Comparison of ENCODE assay signal across 11 cellular contexts in the genomic region with DNA sequence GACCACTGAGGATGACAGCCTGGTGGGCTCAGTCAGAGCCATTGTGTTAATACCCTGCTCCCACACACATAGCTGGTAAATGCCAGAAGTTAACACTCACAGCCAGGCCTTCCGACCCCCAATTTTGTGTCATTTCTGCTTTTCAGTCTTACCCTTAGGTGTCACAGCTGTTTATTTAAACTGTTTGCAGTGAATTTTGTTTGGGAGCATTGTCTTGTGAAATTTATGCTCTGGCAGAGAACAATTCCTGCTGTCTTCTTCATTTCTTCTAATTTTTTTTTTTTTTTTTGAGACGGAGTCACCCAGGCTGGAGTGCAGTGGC. TPM values are rescaled to one million over a fixed set of nuclear protein-coding genes. Genes with fewer than 3 reads are reported as not detected.
A peak's percentile ranks its signal among the peaks of the same experiment; 100 is the strongest.
DNase-seq lines count a peak whose midpoint lies in the region; ATAC-seq and TF ChIP-seq lines count a peak whose summit lies in the region.
"Had no signal": no experiment of that assay in that cellular context is flagged by ENCODE, and none has a peak within 500 bp of the region (broad histone marks: within the 10 kb centered on the region; RNA-seq: fewer than 3 reads in every experiment).

No MANE protein-coding gene starts in this region.

- no peaks in the 10 kb centered on the region for H3K9me2 ChIP-seq in GM23248 (ENCODE audit: insufficient read depth)

- no peak for DNase-seq in GM23248
- DNase-seq in activated CD4-positive, alpha-beta memory T cell treated with anti-CD3 and anti-CD28 coated beads, Interleukin-2, amount 10 ng/mL, durations not matched to agents 7 days and 5 days, result no peak
- DNase-seq in lower lobe of right lung, result no peak
- DNase-seq in mucosa of gallbladder (ENCODE audit: low spot score), result no peak
- no peak for DNase-seq in SW480 (ENCODE audit: low spot score)
- DNase-seq in RKO (ENCODE audit: low spot score), result no peak
- no peak for DNase-seq in stimulated activated CD4-positive, alpha-beta T cell treated with anti-CD3 and anti-CD28 coated beads, Interleukin-4, amount 100 ng/mL, for 1 hour
- DNase-seq: NCI-H2171, Right ventricle myocardium superior had no signal

- in situ Hi-C loops in GM23248 (cut with MboI), result no loop called here

- H3K9me3 ChIP-seq in BLaER1 (peaks cover 19% of the 10 kb centered on the region), GM23248 (ENCODE audit: low read depth) (no peaks in the 10 kb centered on the region), lower lobe of right lung (no peaks in the 10 kb centered on the region)
- H3K9me3 ChIP-seq: ascending aorta had no signal

- H3K27me3 ChIP-seq in BLaER1 (no peaks in the 10 kb centered on the region), GM23248 (replicated peaks; ENCODE audit: insufficient read depth) (no peaks in the 10 kb centered on the region), lower lobe of right lung (ENCODE audit: low read depth) (no peaks in the 10 kb centered on the region)
- H3K27me3 ChIP-seq: ascending aorta had no signal

- intact Hi-C loops in lower lobe of right lung (cut with DNase I), result no loop called here

- H3K27me3 Mint-ChIP-seq in activated CD4-positive, alpha-beta memory T cell treated with anti-CD3 and anti-CD28 coated beads, Interleukin-2, amount 10 ng/mL, durations not matched to agents 7 days and 5 days, result no peaks in the 10 kb centered on the region

- WGBS in GM23248 (ENCODE audit: low coverage in 1 of 2, low lambda C conversion rate in 2 of 2, missing lambda C conversion rate in 2 of 2), 2 experiments, result 40 to 50% methylated on average over 2 of the region's 2 CpGs

- H3F3A ChIP-seq in GM23248 (ENCODE audit: insufficient read depth), result no peaks in the 10 kb centered on the region; the same call in 1 of the 2 replicates

- peaks cover 28% of the 10 kb centered on the region for H3K36me3 Mint-ChIP-seq in activated CD4-positive, alpha-beta memory T cell treated with anti-CD3 and anti-CD28 coated beads, Interleukin-2, amount 10 ng/mL, durations not matched to agents 7 days and 5 days (ENCODE audit: low read depth)

- H3K27ac ChIP-seq in BLaER1, result peak overlapping the region; percentile 80
- H3K27ac ChIP-seq in GM23248, result no peak overlapping the region
- H3K27ac ChIP-seq in lower lobe of right lung, result peak overlapping the region; percentile 77

- peak overlapping the region; percentile 63 for H3K4me3 Mint-ChIP-seq in activated CD4-positive, alpha-beta memory T cell treated with anti-CD3 and anti-CD28 coated beads, Interleukin-2, amount 10 ng/mL, durations not matched to agents 7 days and 5 days

- peaks cover 84% of the 10 kb centered on the region for H3K79me2 ChIP-seq in GM23248 (ENCODE audit: insufficient read depth)

- H3K9ac ChIP-seq in BLaER1 (peak overlapping the region; percentile 65; the same call in 1 of the 2 replicates), GM23248 (no peak overlapping the region)

- H3K4me2 ChIP-seq in BLaER1 (peak overlapping the region; percentile 96), GM23248 (ENCODE audit: unreplicated experiment) (peak overlapping the region; percentile 5)

- H3K9me3 Mint-ChIP-seq in activated CD4-positive, alpha-beta memory T cell treated with anti-CD3 and anti-CD28 coated beads, Interleukin-2, amount 10 ng/mL, durations not matched to agents 7 days and 5 days, result no peaks in the 10 kb centered on the region

- H3K4me1 ChIP-seq in BLaER1, result peaks cover 69% of the 10 kb centered on the region
- peaks cover 15% of the 10 kb centered on the region for H3K4me1 ChIP-seq in GM23248 (ENCODE audit: insufficient read depth)
- peaks cover 42% of the 10 kb centered on the region for H3K4me1 ChIP-seq in lower lobe of right lung

- H3K27ac Mint-ChIP-seq in activated CD4-positive, alpha-beta memory T cell treated with anti-CD3 and anti-CD28 coated beads, Interleukin-2, amount 10 ng/mL, durations not matched to agents 7 days and 5 days, result peak overlapping the region; percentile 94

- H4K20me1 ChIP-seq in BLaER1 (peaks cover 69% of the 10 kb centered on the region), GM23248 (ENCODE audit: insufficient read depth) (peaks cover 10% of the 10 kb centered on the region)

- no peak for ATAC-seq in lower lobe of right lung

- H3K36me3 ChIP-seq in BLaER1 (peaks cover 19% of the 10 kb centered on the region), GM23248 (ENCODE audit: low read depth) (no peaks in the 10 kb centered on the region), lower lobe of right lung (no peaks in the 10 kb centered on the region)
- H3K36me3 ChIP-seq: ascending aorta had no signal

- H3K4me1 Mint-ChIP-seq in activated CD4-positive, alpha-beta memory T cell treated with anti-CD3 and anti-CD28 coated beads, Interleukin-2, amount 10 ng/mL, durations not matched to agents 7 days and 5 days, result peaks cover 88% of the 10 kb centered on the region

- CTCF ChIA-PET in activated CD4-positive, alpha-beta memory T cell treated with anti-CD3 and anti-CD28 coated beads, Interleukin-2, amount 10 ng/mL, durations not matched to agents 7 days and 5 days (lab: Charles Lee), result interaction anchor here (0.8 to 3.7 kb wide), 10 partner anchors 10 to 963 kb away, joined by 3 to 49 read pairs (median 5); partner anchors contain the start of gene SLC66A3

- TF ChIP-seq CTCF in lower lobe of right lung (IDR thresholded peaks at IDR 0.05), result no peak

- H3K4me3 ChIP-seq in BLaER1 (no peak overlapping the region), GM23248 (no peak overlapping the region), lower lobe of right lung (no peak overlapping the region)

- POLR2A ChIA-PET in activated CD4-positive, alpha-beta memory T cell treated with anti-CD3 and anti-CD28 coated beads, Interleukin-2, amount 10 ng/mL, durations not matched to agents 7 days and 5 days (lab: Charles Lee), result interaction anchor here (0.9 to 3.0 kb wide), 9 partner anchors 8 to 697 kb away, joined by 3 to 32 read pairs (median 6); partner anchors contain the start of genes LPIN1 and ROCK2

- H2AFZ ChIP-seq in GM23248, result no peak overlapping the region

RNA-seq across cellular contexts. Expression of gene LPIN1, which starts 8.2 kb away (rescaled TPM):
- 11.3 and 12.6 TPM in 2 replicates for total RNA-seq in GM23248 (2014; rRNA removed; shearing (Covaris generic))
- polyA plus RNA-seq in GM23248 (2016; fragmentation: Nextera tagmentation; extraction: Ambion mirVana), result 9.9 and 11.2 TPM in 2 replicates
- 10 to 100 TPM; 54.0 to 57.8 TPM for total RNA-seq in activated CD4-positive, alpha-beta memory T cell treated with anti-CD3 and anti-CD28 coated beads, Interleukin-2, amount 10 ng/mL, durations not matched to agents 7 days and 5 days
- total RNA-seq in lower lobe of right lung, result 52.7 TPM
- 51.1 TPM for total RNA-seq in mucosa of gallbladder
